8 cellular contexts compared by ENCODE assay signal in genomic region chr3:50364573-50365079, GRCh38. TPM values are rescaled to one million over a fixed set of nuclear protein-coding genes. Genes with fewer than 3 reads are reported as not detected.
DNase-seq lines count a peak whose midpoint lies in the region; ATAC-seq and TF ChIP-seq lines count a peak whose summit lies in the region.

No MANE protein-coding gene starts in this region.

- peak overlapping the region; percentile 41 for H3K4ac ChIP-seq in neuronal stem cell (ENCODE audit: low read length)

- peaks cover 0 to 6% (median 0%) of the 10 kb centered on the region in 3 donors for H3K36me3 Mint-ChIP-seq in CD8-positive, alpha-beta memory T cell

- no peaks in the 10 kb centered on the region for H3K36me3 ChIP-seq in CD8-positive, alpha-beta memory T cell (ENCODE audit: insufficient read depth, low read length)
- H3K36me3 ChIP-seq in neuronal stem cell (replicated peaks in 1 of 2; ENCODE audit: control insufficient read depth in 2 of 2, insufficient read depth in 2 of 2, low read length in 2 of 2), result no peaks in the 10 kb centered on the region

- peaks cover 31% of the 10 kb centered on the region for H3K4me1 ChIP-seq in CD8-positive, alpha-beta memory T cell (ENCODE audit: insufficient read depth, low read length)
- peaks cover 4 to 13% of the 10 kb centered on the region in 2 donors for H3K4me1 ChIP-seq in neuronal stem cell (ENCODE audit: control insufficient read depth in 2 of 2, insufficient read depth in 1 of 2, low read depth in 1 of 2, low read length in 2 of 2)

- peak overlapping the region; percentile 72 for H4K8ac ChIP-seq in neuronal stem cell (ENCODE audit: low read depth, low read length)

- no peaks in the 10 kb centered on the region for H3K27me3 ChIP-seq in CD8-positive, alpha-beta memory T cell (ENCODE audit: insufficient read depth, low read length, poor library complexity, severe bottlenecking)
- peaks cover 0 to 63% (median 15%) of the 10 kb centered on the region in 3 experiments for H3K27me3 ChIP-seq in neuronal stem cell (ENCODE audit: control insufficient read depth in 3 of 3, insufficient read depth in 3 of 3, low read depth in 1 of 3, low read length in 3 of 3)

- WGBS in neuronal stem cell (ENCODE audit: extremely low coverage in 2 of 2, insufficient read length in 2 of 2, insufficient replicate concordance in 1 of 2), 2 donors, result no CpG with 5 or more reads among the region's 48 CpGs

- H3K27ac Mint-ChIP-seq in CD8-positive, alpha-beta memory T cell, result peak overlapping the region in 2 of 8 donors; percentile 66 to 89

- H3K9me3 Mint-ChIP-seq in CD8-positive, alpha-beta memory T cell, result no peaks in the 10 kb centered on the region

- H3K9ac ChIP-seq in neuronal stem cell (ENCODE audit: low read depth, low read length, poor library complexity), result peak overlapping the region; percentile 96

- H3K23ac ChIP-seq in neuronal stem cell (ENCODE audit: low read depth, low read length, poor library complexity), result peak overlapping the region; percentile 87

- H2BK15ac ChIP-seq in neuronal stem cell (ENCODE audit: low read length), result peak overlapping the region; percentile 99

- peak overlapping the region; percentile 97 for H2AK5ac ChIP-seq in neuronal stem cell (ENCODE audit: low read depth, low read length)

- H3K9me3 ChIP-seq in CD8-positive, alpha-beta memory T cell (ENCODE audit: low read length), result no peaks in the 10 kb centered on the region
- H3K9me3 ChIP-seq in neuronal stem cell (replicated peaks in 1 of 2; ENCODE audit: control insufficient read depth in 2 of 2, insufficient read depth in 1 of 2, low read depth in 1 of 2, low read length in 2 of 2), result no peaks in the 10 kb centered on the region

- no peak for TF ChIP-seq CTCF in epithelial cell of esophagus (IDR thresholded peaks at IDR 0.05; ENCODE audit: insufficient read depth, low read depth, low read length, missing control alignments)

- H4K91ac ChIP-seq in neuronal stem cell (ENCODE audit: low read depth, low read length, poor library complexity), result no peak overlapping the region

- peak overlapping the region; percentile 96 for H3K18ac ChIP-seq in neuronal stem cell (ENCODE audit: low read length)

- H3K4me2 ChIP-seq in neuronal stem cell (ENCODE audit: insufficient read depth, low read length, poor library complexity, severe bottlenecking), result peak overlapping the region; percentile 95

- peaks cover 20 to 53% (median 22%) of the 10 kb centered on the region in 3 donors for H3K4me1 Mint-ChIP-seq in CD8-positive, alpha-beta memory T cell

- H3K14ac ChIP-seq in neuronal stem cell (ENCODE audit: low read length), result peak overlapping the region; percentile 9

- no peak overlapping the region for H3K27ac ChIP-seq in CD8-positive, alpha-beta memory T cell (ENCODE audit: low read depth, low read length)
- H3K27ac ChIP-seq in neuronal stem cell (replicated peaks; ENCODE audit: low read length), result no peak overlapping the region

- peak overlapping the region; percentile 80 to 96 (median 88) for H3K4me3 Mint-ChIP-seq in CD8-positive, alpha-beta memory T cell

- H3K4me3 ChIP-seq in CD8-positive, alpha-beta memory T cell (ENCODE audit: low read length), result no peak overlapping the region
- peak overlapping the region; percentile 68 for H3K4me3 ChIP-seq in epithelial cell of esophagus (ENCODE audit: low read length)
- peak overlapping the region; percentile 28 to 75 for H3K4me3 ChIP-seq in neuronal stem cell (ENCODE audit: low read length in 2 of 2)

- H2BK12ac ChIP-seq in neuronal stem cell (ENCODE audit: low read length), result no peak overlapping the region

- no peak for DNase-seq in CD8-positive, alpha-beta memory T cell
- peak; percentile 34 for DNase-seq in HT-29 (ENCODE audit: low spot score)
- no peak for DNase-seq in epithelial cell of esophagus (ENCODE audit: low read depth)
- no peak for DNase-seq in neuronal stem cell (ENCODE audit: low spot score)
- no peak for DNase-seq in hypothalamus (lab: John Stamatoyannopoulos, UW)
- no peak for DNase-seq in putamen (ENCODE audit: low spot score)

- peaks cover 2% of the 10 kb centered on the region for H3K79me1 ChIP-seq in neuronal stem cell (ENCODE audit: low read depth, low read length)

- peak overlapping the region; percentile 93 for H2BK5ac ChIP-seq in neuronal stem cell (ENCODE audit: low read length)

- ATAC-seq in GM19328 (IDR thresholded peaks at IDR 0.05; ENCODE audit: unreplicated experiment) (no peak), HG02884 (IDR thresholded peaks at IDR 0.05; ENCODE audit: unreplicated experiment) (no peak)

- CTCF ChIA-PET in CD8-positive, alpha-beta memory T cell (lab: Charles Lee), result interaction anchor here (1.0 to 1.8 kb wide), 5 partner anchors 8 to 205 kb away, joined by 3 to 5 read pairs (median 5); partner anchors contain the start of genes CYB561D2, HEMK1 and NPRL2

- peak overlapping the region; percentile 69 for H2AFZ ChIP-seq in neuronal stem cell (ENCODE audit: low read length)

- POLR2A ChIA-PET in CD8-positive, alpha-beta memory T cell (lab: Charles Lee), result interaction anchor here (0.6 to 1.6 kb wide), 11 partner anchors 12 to 777 kb away, joined by 3 to 8 read pairs (median 4); partner anchors contain the start of genes CYB561D2, HYAL3, NAA80 and NPRL2

- peak overlapping the region; percentile 54 for H2BK120ac ChIP-seq in neuronal stem cell (ENCODE audit: low read depth, low read length)

- H3K27me3 Mint-ChIP-seq in CD8-positive, alpha-beta memory T cell, result peaks cover 0 to 2% of the 10 kb centered on the region in 2 donors

RNA-seq across cellular contexts. Expression of gene TMEM115, which starts 5.3 kb away (rescaled TPM):
- total RNA-seq in CD8-positive, alpha-beta memory T cell, result 10 to 100 TPM; 30.5 to 33.2 TPM
- 47.2 TPM for polyA plus RNA-seq in CD8-positive, alpha-beta memory T cell
- 35.8 and 36.2 TPM in 2 replicates for total RNA-seq in HT-29 (2014; rRNA removed; shearing (Covaris generic))
- 21.4 TPM for polyA plus RNA-seq in neuronal stem cell (2013, experiment 1 of 2)
- polyA plus RNA-seq in neuronal stem cell (2013, experiment 2 of 2), result 20.8 TPM

RNA-seq across cellular contexts. Expression of gene CYB561D2, which starts 14.0 kb away (rescaled TPM):
- total RNA-seq in CD8-positive, alpha-beta memory T cell, result 10 to 100 TPM; 32.4 to 37.7 TPM
- 78.2 TPM for polyA plus RNA-seq in CD8-positive, alpha-beta memory T cell
- 42.5 and 46.0 TPM in 2 replicates for total RNA-seq in HT-29 (2014; rRNA removed; shearing (Covaris generic))
- polyA plus RNA-seq in neuronal stem cell (2013, experiment 1 of 2), result 6.9 TPM
- 7.1 TPM for polyA plus RNA-seq in neuronal stem cell (2013, experiment 2 of 2)

RNA-seq across cellular contexts. Expression of gene NPRL2, which starts 14.1 kb away (rescaled TPM):
- total RNA-seq in CD8-positive, alpha-beta memory T cell, result 10 to 100 TPM; 44.6 to 48.0 TPM
- 59.5 TPM for polyA plus RNA-seq in CD8-positive, alpha-beta memory T cell
- 30.0 and 30.7 TPM in 2 replicates for total RNA-seq in HT-29 (2014; rRNA removed; shearing (Covaris generic))
- 19.4 TPM for polyA plus RNA-seq in neuronal stem cell (2013, experiment 1 of 2)
- polyA plus RNA-seq in neuronal stem cell (2013, experiment 2 of 2), result 17.4 TPM

RNA-seq across cellular contexts. Expression of gene ZMYND10, which starts 19.1 kb away (rescaled TPM):
- total RNA-seq in CD8-positive, alpha-beta memory T cell, result 1 to 10 TPM in 1 of 2 experiments, under 1 TPM in 1; 0.97 to 1.3 TPM
- 1.1 TPM for polyA plus RNA-seq in CD8-positive, alpha-beta memory T cell
- total RNA-seq in HT-29 (2014; rRNA removed; shearing (Covaris generic)), result 0.48 TPM in 1 of 2 replicates, not detected in the other
- 2.0 TPM for polyA plus RNA-seq in neuronal stem cell (2013, experiment 1 of 2)
- 1.6 TPM for polyA plus RNA-seq in neuronal stem cell (2013, experiment 2 of 2)

RNA-seq across cellular contexts. Expression of gene RASSF1, which starts 24.0 kb away (rescaled TPM):
- total RNA-seq in CD8-positive, alpha-beta memory T cell, result 10 to 100 TPM; 70.8 to 71.9 TPM
- 152 TPM for polyA plus RNA-seq in CD8-positive, alpha-beta memory T cell
- total RNA-seq in HT-29 (2014; rRNA removed; shearing (Covaris generic)), result 24.2 and 30.2 TPM in 2 replicates
- 8.5 TPM for polyA plus RNA-seq in neuronal stem cell (2013, experiment 1 of 2)
- 8.5 TPM for polyA plus RNA-seq in neuronal stem cell (2013, experiment 2 of 2)
